In genomic region chr12:14402697-14403096, GRCh38 we compare ENCODE assay signal across 15 cellular contexts. TPM values are rescaled to one million over a fixed set of nuclear protein-coding genes. Genes with fewer than 3 reads are reported as not detected.
DNase-seq lines count a peak whose midpoint lies in the region; ATAC-seq and TF ChIP-seq lines count a peak whose summit lies in the region.
"Had no signal": no experiment of that assay in that cellular context is flagged by ENCODE, and none has a peak within 500 bp of the region (broad histone marks: within the 10 kb centered on the region; RNA-seq: fewer than 3 reads in every experiment).

No MANE protein-coding gene starts in this region.

- H3K36me3 Mint-ChIP-seq in T-helper 2 cell treated with Interferon-gamma antibody and Interleukin-4, amounts not matched to agents 5 μg/mL and 100 μg/mL, for 36 hours (ENCODE audit: low read depth) = peaks cover 40% of the 10 kb centered on the region
- H3K36me3 Mint-ChIP-seq in endothelial cell (ENCODE audit: low read depth, unreplicated experiment) (no peaks in the 10 kb centered on the region), progenitor cell of endocrine pancreas (ENCODE audit: insufficient read depth) (peaks cover 25% of the 10 kb centered on the region)

- no peaks in the 10 kb centered on the region for H3K27me3 Mint-ChIP-seq in T-helper 2 cell treated with Interferon-gamma antibody and Interleukin-4, amounts not matched to agents 5 μg/mL and 100 μg/mL, for 36 hours (ENCODE audit: low read depth)
- H3K27me3 Mint-ChIP-seq in endothelial cell (ENCODE audit: unreplicated experiment) (no peaks in the 10 kb centered on the region), progenitor cell of endocrine pancreas (no peaks in the 10 kb centered on the region)
- H3K27me3 Mint-ChIP-seq: IgD-negative memory B cell had no signal

- H3K9me3 Mint-ChIP-seq in T-helper 2 cell treated with Interferon-gamma antibody and Interleukin-4, amounts not matched to agents 5 μg/mL and 100 μg/mL, for 36 hours = no peaks in the 10 kb centered on the region
- H3K9me3 Mint-ChIP-seq in endothelial cell (ENCODE audit: unreplicated experiment) (no peaks in the 10 kb centered on the region), progenitor cell of endocrine pancreas (ENCODE audit: low read depth) (peaks cover 25% of the 10 kb centered on the region)

- no peak for DNase-seq in T-helper 2 cell treated with Interferon-gamma antibody and Interleukin-4, amounts not matched to agents 5 μg/mL and 100 μg/mL, for 36 hours (ENCODE audit: low spot score)
- DNase-seq in T-helper 2 cell (no peak), NCI-H69 (lab: John Stamatoyannopoulos, UW) (peak; percentile 2), endothelial cell (ENCODE audit: low spot score) (no peak), progenitor cell of endocrine pancreas (ENCODE audit: low spot score, unreplicated experiment) (no peak), upper lobe of right lung (no peak), ascending aorta (ENCODE audit: low spot score in 2 of 2) (no peak), NCI-H1694 treated with DMSO at 0.1 percent for 48 hours (lab: John Stamatoyannopoulos, UW) (no peak)
- DNase-seq: activated naive CD4-positive, alpha-beta T cell treated with Interleukin-2 at 50 U/mL for 16 hours; effector CD4-positive, alpha-beta T cell; hypothalamus; midbrain; WERI-Rb-1 had no signal

- H3K36me3 ChIP-seq in upper lobe of right lung = no peaks in the 10 kb centered on the region
- no peaks in the 10 kb centered on the region for H3K36me3 ChIP-seq in ascending aorta
- H3K36me3 ChIP-seq: WERI-Rb-1 had no signal

- TF ChIP-seq CTCF in endothelial cell (IDR thresholded peaks at IDR 0.05; ENCODE audit: unreplicated experiment) (no peak), progenitor cell of endocrine pancreas (IDR thresholded peaks at IDR 0.05; ENCODE audit: unreplicated experiment) (no peak), upper lobe of right lung (IDR thresholded peaks at IDR 0.05) (no peak), ascending aorta (IDR thresholded peaks at IDR 0.05) (no peak)

- H3K27ac ChIP-seq in upper lobe of right lung (no peak overlapping the region), ascending aorta (no peak overlapping the region)
- H3K27ac ChIP-seq: WERI-Rb-1 had no signal

- H3K4me3 ChIP-seq in upper lobe of right lung = no peak overlapping the region
- H3K4me3 ChIP-seq in ascending aorta = no peak overlapping the region
- H3K4me3 ChIP-seq: A549 had no signal

- no peak for ATAC-seq in upper lobe of right lung

- H3K4me3 Mint-ChIP-seq in T-helper 2 cell treated with Interferon-gamma antibody and Interleukin-4, amounts not matched to agents 5 μg/mL and 100 μg/mL, for 36 hours = peak overlapping the region; percentile 45
- H3K4me3 Mint-ChIP-seq in endothelial cell (ENCODE audit: unreplicated experiment) = no peak overlapping the region
- peak overlapping the region; percentile 24 for H3K4me3 Mint-ChIP-seq in progenitor cell of endocrine pancreas (ENCODE audit: low read depth)

- peaks cover 62% of the 10 kb centered on the region for H3K4me1 Mint-ChIP-seq in T-helper 2 cell treated with Interferon-gamma antibody and Interleukin-4, amounts not matched to agents 5 μg/mL and 100 μg/mL, for 36 hours (ENCODE audit: low read depth)
- H3K4me1 Mint-ChIP-seq in endothelial cell (ENCODE audit: unreplicated experiment) (peaks cover 12% of the 10 kb centered on the region), progenitor cell of endocrine pancreas (ENCODE audit: low read depth) (peaks cover 25% of the 10 kb centered on the region)

- intact Hi-C loops in upper lobe of right lung (cut with DNase I) (no loop called here), ascending aorta (cut with DNase I) (loop anchor here (5.0 to 10.0 kb wide), 2 partner anchors 35 to 372 kb away; partner anchors contain the start of gene ATF7IP)

- H3K9me3 ChIP-seq in upper lobe of right lung (peaks cover 19% of the 10 kb centered on the region), ascending aorta (peaks cover 0 to 27% of the 10 kb centered on the region in 2 donors)

- H3K27me3 ChIP-seq in upper lobe of right lung (no peaks in the 10 kb centered on the region), ascending aorta (no peaks in the 10 kb centered on the region)

- no peaks in the 10 kb centered on the region for H3K4me1 ChIP-seq in upper lobe of right lung
- peaks cover 0 to 4% of the 10 kb centered on the region in 2 donors for H3K4me1 ChIP-seq in ascending aorta

- H3K27ac Mint-ChIP-seq in T-helper 2 cell treated with Interferon-gamma antibody and Interleukin-4, amounts not matched to agents 5 μg/mL and 100 μg/mL, for 36 hours = peak overlapping the region; percentile 63
- H3K27ac Mint-ChIP-seq in endothelial cell (ENCODE audit: unreplicated experiment) (peak overlapping the region; percentile 74), progenitor cell of endocrine pancreas (peak overlapping the region; percentile 73)

RNA-seq across cellular contexts. Expression of gene ATF7IP, which starts 37.2 kb away (rescaled TPM):
- total RNA-seq in endothelial cell (ENCODE audit: unreplicated experiment) = 153 TPM
- 185 and 186 TPM in 2 replicates for total RNA-seq in progenitor cell of endocrine pancreas
- 64.0 TPM for total RNA-seq in upper lobe of right lung
- total RNA-seq in ascending aorta = 58.2 TPM
